Comparison of ENCODE assay signal across 25 cellular contexts in the genomic region with DNA sequence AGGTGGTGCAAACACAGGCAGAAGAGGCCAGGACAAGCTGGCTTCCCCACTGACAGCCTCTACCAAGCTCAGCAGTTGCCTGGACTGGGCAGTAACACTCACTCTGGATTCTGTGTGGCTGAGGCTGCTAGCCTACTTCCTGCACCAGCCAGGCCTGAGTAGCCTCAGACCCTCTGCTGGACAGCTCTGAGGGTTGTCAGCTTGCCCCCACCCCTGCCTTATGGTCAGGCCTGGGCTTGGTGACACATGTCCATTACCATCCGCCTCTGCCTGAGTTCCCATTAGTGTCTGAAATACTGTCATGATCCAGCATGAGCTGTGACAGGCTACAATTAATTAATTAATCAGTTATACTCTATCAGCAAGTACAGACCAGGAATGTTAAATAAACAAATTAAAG.
"Had no signal": no experiment of that assay in that cellular context is flagged by ENCODE, and none has a peak within 500 bp of the region (broad histone marks: within the 10 kb centered on the region; RNA-seq: fewer than 3 reads in every experiment).

No MANE protein-coding gene starts in this region.

- H3K4me3 ChIP-seq: dorsolateral prefrontal cortex, esophagus muscularis mucosa, gastrocnemius medialis, neural progenitor cell, psoas muscle, skin epidermis, testis, vagina had no signal

- ATAC-seq: activated CD4-positive, alpha-beta T cell treated with anti-CD3 and anti-CD28 coated beads for 36 hours; gastrocnemius medialis; left cardiac atrium; psoas muscle; right cardiac atrium had no signal

- H3K27ac ChIP-seq: dorsolateral prefrontal cortex, esophagus muscularis mucosa, gastrocnemius medialis, neural progenitor cell, psoas muscle, skin epidermis, testis, vagina had no signal

- H3K9me3 Mint-ChIP-seq: activated CD4-positive, alpha-beta memory T cell treated with anti-CD3 and anti-CD28 coated beads for 36 hours; activated naive CD8-positive, alpha-beta T cell treated with anti-CD3 and anti-CD28 coated beads for 36 hours; neural progenitor cell had no signal

- H3K4me2 ChIP-seq: neural progenitor cell had no signal

- H3K9me3 ChIP-seq: esophagus muscularis mucosa, gastrocnemius medialis, psoas muscle, testis, vagina had no signal

- H2AFZ ChIP-seq: neural progenitor cell had no signal

- H3K27ac Mint-ChIP-seq: activated B cell treated with CpG ODN at 0.5 μM for 24 hours; activated CD4-positive, alpha-beta memory T cell treated with anti-CD3 and anti-CD28 coated beads for 36 hours; activated CD4-positive, alpha-beta T cell treated with anti-CD3 and anti-CD28 coated beads for 36 hours; activated naive CD8-positive, alpha-beta T cell treated with anti-CD3 and anti-CD28 coated beads for 36 hours; memory B cell; neural progenitor cell had no signal

- H3K4me3 Mint-ChIP-seq: activated B cell treated with CpG ODN at 0.5 μM for 24 hours; activated CD4-positive, alpha-beta memory T cell treated with anti-CD3 and anti-CD28 coated beads for 36 hours; activated CD4-positive, alpha-beta T cell treated with anti-CD3 and anti-CD28 coated beads for 36 hours; activated naive CD8-positive, alpha-beta T cell treated with anti-CD3 and anti-CD28 coated beads for 36 hours; memory B cell; naive B cell; neural progenitor cell had no signal

- H3K27me3 ChIP-seq: esophagus muscularis mucosa, gastrocnemius medialis, neural progenitor cell, testis, vagina had no signal

- H3K36me3 ChIP-seq: esophagus muscularis mucosa, gastrocnemius medialis, neural progenitor cell, vagina had no signal

- H3K36me3 Mint-ChIP-seq: activated CD4-positive, alpha-beta memory T cell treated with anti-CD3 and anti-CD28 coated beads for 36 hours; activated naive CD8-positive, alpha-beta T cell treated with anti-CD3 and anti-CD28 coated beads for 36 hours; memory B cell; naive B cell; neural progenitor cell had no signal

- H3K4me1 ChIP-seq: esophagus muscularis mucosa, neural progenitor cell, psoas muscle, testis had no signal

- DNase-seq: activated B cell treated with CpG ODN at 0.5 μM for 24 hours; activated CD4-positive, alpha-beta memory T cell treated with anti-CD3 and anti-CD28 coated beads for 36 hours; activated CD4-positive, alpha-beta T cell treated with anti-CD3 and anti-CD28 coated beads for 36 hours; activated naive CD4-positive, alpha-beta T cell treated with Interleukin-2 at 50 U/mL for 16 hours; activated naive CD8-positive, alpha-beta T cell treated with anti-CD3 and anti-CD28 coated beads for 36 hours; activated T-cell treated with anti-CD3 and anti-CD28 coated beads, Interleukin-2, amount 50 U/mL, for 48 hours; central memory CD4-positive, alpha-beta T cell; dorsolateral prefrontal cortex; gastrocnemius medialis; head of caudate nucleus; hypothalamus; left cardiac atrium; naive B cell; psoas muscle; right cardiac atrium; stimulated activated CD4-positive, alpha-beta T cell treated with anti-CD3 and anti-CD28 coated beads, Interleukin-2, amount 100 ng/mL, for 24 hours; stimulated activated naive CD4-positive, alpha-beta T cell; T-helper 9 cell; testis; trophoblast cell had no signal

- H3K4me1 Mint-ChIP-seq: activated B cell treated with CpG ODN at 0.5 μM for 24 hours; activated CD4-positive, alpha-beta T cell treated with anti-CD3 and anti-CD28 coated beads for 36 hours; activated naive CD8-positive, alpha-beta T cell treated with anti-CD3 and anti-CD28 coated beads for 36 hours; memory B cell; naive B cell had no signal

- H3K9ac ChIP-seq: neural progenitor cell had no signal
